23 cellular contexts compared by ENCODE assay signal in the genomic region with DNA sequence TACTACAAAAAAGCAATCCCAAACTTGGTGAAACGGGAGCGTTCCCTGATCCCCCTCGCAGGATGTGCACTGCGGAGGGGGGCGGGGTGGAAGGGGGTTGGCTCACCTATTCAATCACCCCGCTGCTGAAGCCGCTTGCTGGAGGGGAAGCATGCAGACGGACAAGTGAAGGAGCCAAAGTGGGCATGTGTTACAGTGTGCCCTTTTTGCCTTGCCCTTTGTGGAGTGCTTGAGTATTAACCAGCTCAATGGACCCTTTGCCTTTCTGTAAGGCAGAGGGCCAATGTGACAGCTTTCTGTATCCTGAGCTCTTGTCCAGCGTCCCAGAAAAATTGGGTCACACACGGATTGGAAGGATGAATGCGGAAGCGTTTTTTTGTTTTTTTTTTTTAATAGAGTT.
"Had no signal": no experiment of that assay in that cellular context is flagged by ENCODE, and none has a peak within 500 bp of the region (broad histone marks: within the 10 kb centered on the region; RNA-seq: fewer than 3 reads in every experiment).

No MANE protein-coding gene starts in this region.

- H3K27ac ChIP-seq: WERI-Rb-1 had no signal

- H3K27me3 Mint-ChIP-seq: activated CD8-positive, alpha-beta T cell treated with anti-CD3 and anti-CD28 coated beads for 36 hours; activated naive CD4-positive, alpha-beta T cell treated with anti-CD3 and anti-CD28 coated beads, Interleukin-2, amount 10 ng/mL, durations not matched to agents 7 days and 5 days; activated naive CD8-positive, alpha-beta T cell treated with anti-CD3 and anti-CD28 coated beads for 36 hours had no signal

- FAIRE-seq: RCC 7860, TTC549 had no signal

- ATAC-seq: activated CD8-positive, alpha-beta T cell treated with anti-CD3 and anti-CD28 coated beads for 36 hours; activated T-cell treated with anti-CD3 and anti-CD28 coated beads, Interleukin-2, amount 50 U/mL, for 72 hours; PC-3 had no signal

- H3K27ac Mint-ChIP-seq: activated CD8-positive, alpha-beta T cell treated with anti-CD3 and anti-CD28 coated beads for 36 hours; activated naive CD4-positive, alpha-beta T cell treated with anti-CD3 and anti-CD28 coated beads, Interleukin-2, amount 10 ng/mL, durations not matched to agents 7 days and 5 days; activated naive CD8-positive, alpha-beta T cell treated with anti-CD3 and anti-CD28 coated beads for 36 hours; activated T-cell treated with anti-CD3 and anti-CD28 coated beads, Interleukin-2, amount 50 U/mL, for 72 hours; activated T-helper 2 cell treated with anti-CD3 and anti-CD28 coated beads, Interferon-gamma antibody, Interleukin-2, Interleukin-4, amounts not matched to agents 10 μg/mL and 5 μg/mL and 100 μg/mL, durations not matched to agents 14 hours and 24 hours and 36 hours had no signal

- H3K4me3 Mint-ChIP-seq: activated CD8-positive, alpha-beta T cell treated with anti-CD3 and anti-CD28 coated beads for 36 hours; activated naive CD4-positive, alpha-beta T cell treated with anti-CD3 and anti-CD28 coated beads, Interleukin-2, amount 10 ng/mL, durations not matched to agents 7 days and 5 days; activated naive CD8-positive, alpha-beta T cell treated with anti-CD3 and anti-CD28 coated beads for 36 hours; activated T-cell treated with anti-CD3 and anti-CD28 coated beads, Interleukin-2, amount 50 U/mL, for 72 hours had no signal

- H3K36me3 Mint-ChIP-seq: activated naive CD4-positive, alpha-beta T cell treated with anti-CD3 and anti-CD28 coated beads, Interleukin-2, amount 10 ng/mL, durations not matched to agents 7 days and 5 days; activated naive CD8-positive, alpha-beta T cell treated with anti-CD3 and anti-CD28 coated beads for 36 hours had no signal

- DNase-seq: activated CD4-positive, alpha-beta T cell treated with anti-CD3 and anti-CD28 coated beads for 4 hours; activated CD8-positive, alpha-beta memory T cell treated with anti-CD3 and anti-CD28 coated beads, Interleukin-2, amount 50 U/mL, for 4 hours; activated CD8-positive, alpha-beta T cell treated with anti-CD3 and anti-CD28 coated beads for 36 hours; activated gamma-delta T cell treated with Interleukin-2 at 50 U/mL for 16 hours; activated naive CD4-positive, alpha-beta T cell treated with anti-CD3 and anti-CD28 coated beads, Interleukin-2, amount 10 ng/mL, durations not matched to agents 7 days and 5 days; activated naive CD8-positive, alpha-beta T cell treated with anti-CD3 and anti-CD28 coated beads for 36 hours; activated T-cell treated with anti-CD3 and anti-CD28 coated beads, Interleukin-2, amount 50 U/mL, for 72 hours; Karpas-422; MM.1S; NCI-H1105 treated with DMSO at 0.1 percent for 48 hours; NCI-H146; NCI-H187 treated with DMSO at 0.1 percent for 48 hours; NCI-H2081 treated with DMSO at 0.1 percent for 48 hours; NCI-H446; NCI-H524; PC-3; SHP77 treated with DMSO at 0.1 percent for 48 hours; T-helper 2 cell; T1000; WERI-Rb-1 had no signal

- H3K4me1 Mint-ChIP-seq: activated naive CD4-positive, alpha-beta T cell treated with anti-CD3 and anti-CD28 coated beads, Interleukin-2, amount 10 ng/mL, durations not matched to agents 7 days and 5 days; activated naive CD8-positive, alpha-beta T cell treated with anti-CD3 and anti-CD28 coated beads for 36 hours had no signal

- H3K36me3 ChIP-seq: WERI-Rb-1 had no signal
